1 cellular context compared by ENCODE assay signal in the genomic region with DNA sequence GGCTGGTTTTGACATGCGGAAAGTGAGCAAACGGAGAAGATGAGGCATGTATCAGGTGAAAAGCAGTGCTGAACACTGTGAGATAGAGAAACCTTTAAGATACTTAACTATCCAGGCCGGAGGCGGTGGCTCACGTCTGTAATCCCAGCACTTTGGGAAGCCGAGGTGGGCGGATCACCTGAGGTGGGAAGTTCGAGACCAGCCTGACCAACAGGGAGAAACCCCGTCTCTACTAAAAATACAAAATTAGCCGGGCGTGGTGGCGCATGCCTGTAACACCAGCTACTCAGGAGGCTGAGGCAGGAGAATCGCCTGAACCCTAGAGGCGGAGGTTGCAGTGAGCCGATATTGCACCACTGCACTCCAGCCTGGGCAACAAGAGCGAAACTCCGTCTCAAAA. TPM values are rescaled to one million over a fixed set of nuclear protein-coding genes. Genes with fewer than 3 reads are reported as not detected.
"Had no signal": no experiment of that assay in that cellular context is flagged by ENCODE, and none has a peak within 500 bp of the region (broad histone marks: within the 10 kb centered on the region; RNA-seq: fewer than 3 reads in every experiment).

No MANE protein-coding gene starts in this region.

RNA-seq across cellular contexts. Expression of gene PLTP, which starts 19.7 kb away (rescaled TPM):
- polyA plus RNA-seq: naive thymus-derived CD4-positive, alpha-beta T cell had no signal
